Comparison of ENCODE assay signal across 1 cellular context in the genomic region with DNA sequence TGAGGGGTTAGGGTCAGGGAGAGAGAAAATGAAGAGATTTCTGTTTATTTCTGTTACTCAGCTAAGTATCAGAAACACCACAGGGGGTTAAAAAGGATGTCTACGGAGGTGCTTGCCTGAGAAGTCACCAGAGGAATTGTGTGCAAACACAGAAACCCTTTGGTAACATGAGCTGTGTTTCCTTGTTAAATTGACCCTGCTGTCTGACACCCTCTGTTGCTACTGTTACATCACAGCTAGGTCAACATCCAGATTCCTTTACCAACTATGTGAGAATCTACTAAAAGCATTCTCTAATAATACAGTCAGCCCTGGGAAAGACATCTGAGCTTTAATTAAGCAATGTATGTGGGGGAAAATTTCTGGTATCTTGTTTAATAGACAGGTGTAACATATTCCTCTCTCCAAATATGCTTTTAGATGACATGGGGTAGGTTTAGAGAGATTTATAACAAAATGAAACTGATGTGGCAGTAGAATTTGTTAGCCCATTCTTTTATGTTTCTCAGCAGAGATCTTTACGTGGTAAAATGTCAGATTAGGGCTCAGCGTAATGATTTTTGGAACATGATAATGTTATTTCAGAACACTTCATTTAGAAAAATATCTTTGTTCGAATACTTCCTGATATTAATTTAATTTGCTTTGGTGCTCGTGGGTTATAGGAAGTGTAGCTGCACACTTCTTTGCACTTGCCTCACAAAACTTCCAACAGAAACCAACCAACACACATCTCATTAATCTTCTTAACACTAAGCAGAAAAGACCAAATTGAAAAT.
A peak's percentile ranks its signal among the peaks of the same experiment; 100 is the strongest.
TF ChIP-seq lines count a peak whose summit lies in the region.

No MANE protein-coding gene starts in this region.

TF ChIP-seq in HepG2, 621 proteins besides CTCF, POLR2A, EP300 and RAD21 (continued from another document and continues in another):
- TF ChIP-seq RFXAP (CRISPR knock-in tag; IDR thresholded peaks at IDR 0.05; ENCODE audit: borderline replicate concordance): 0 out of 2 replicates have a peak, but pooled peaks have one; percentile 23
- TF ChIP-seq POGZ (CRISPR knock-in tag; IDR thresholded peaks at IDR 0.05): peak; percentile 97
- TF ChIP-seq, protein P1, sequence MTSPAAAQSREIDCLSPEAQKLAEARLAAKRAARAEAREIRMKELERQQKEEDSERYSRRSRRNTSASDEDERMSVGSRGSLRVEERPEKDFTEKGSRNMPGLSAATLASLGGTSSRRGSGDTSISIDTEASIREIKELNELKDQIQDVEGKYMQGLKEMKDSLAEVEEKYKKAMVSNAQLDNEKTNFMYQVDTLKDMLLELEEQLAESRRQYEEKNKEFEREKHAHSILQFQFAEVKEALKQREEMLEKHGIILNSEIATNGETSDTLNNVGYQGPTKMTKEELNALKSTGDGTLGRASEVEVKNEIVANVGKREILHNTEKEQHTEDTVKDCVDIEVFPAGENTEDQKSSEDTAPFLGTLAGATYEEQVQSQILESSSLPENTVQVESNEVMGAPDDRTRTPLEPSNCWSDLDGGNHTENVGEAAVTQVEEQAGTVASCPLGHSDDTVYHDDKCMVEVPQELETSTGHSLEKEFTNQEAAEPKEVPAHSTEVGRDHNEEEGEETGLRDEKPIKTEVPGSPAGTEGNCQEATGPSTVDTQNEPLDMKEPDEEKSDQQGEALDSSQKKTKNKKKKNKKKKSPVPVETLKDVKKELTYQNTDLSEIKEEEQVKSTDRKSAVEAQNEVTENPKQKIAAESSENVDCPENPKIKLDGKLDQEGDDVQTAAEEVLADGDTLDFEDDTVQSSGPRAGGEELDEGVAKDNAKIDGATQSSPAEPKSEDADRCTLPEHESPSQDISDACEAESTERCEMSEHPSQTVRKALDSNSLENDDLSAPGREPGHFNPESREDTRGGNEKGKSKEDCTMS (CRISPR knock-in tag; conservative IDR thresholded peaks at IDR 0.05): no peak
- TF ChIP-seq ZNF414 (CRISPR knock-in tag; IDR thresholded peaks at IDR 0.05): peak; percentile 60; the same call in 1 of the 2 replicates
- TF ChIP-seq, protein P2, sequence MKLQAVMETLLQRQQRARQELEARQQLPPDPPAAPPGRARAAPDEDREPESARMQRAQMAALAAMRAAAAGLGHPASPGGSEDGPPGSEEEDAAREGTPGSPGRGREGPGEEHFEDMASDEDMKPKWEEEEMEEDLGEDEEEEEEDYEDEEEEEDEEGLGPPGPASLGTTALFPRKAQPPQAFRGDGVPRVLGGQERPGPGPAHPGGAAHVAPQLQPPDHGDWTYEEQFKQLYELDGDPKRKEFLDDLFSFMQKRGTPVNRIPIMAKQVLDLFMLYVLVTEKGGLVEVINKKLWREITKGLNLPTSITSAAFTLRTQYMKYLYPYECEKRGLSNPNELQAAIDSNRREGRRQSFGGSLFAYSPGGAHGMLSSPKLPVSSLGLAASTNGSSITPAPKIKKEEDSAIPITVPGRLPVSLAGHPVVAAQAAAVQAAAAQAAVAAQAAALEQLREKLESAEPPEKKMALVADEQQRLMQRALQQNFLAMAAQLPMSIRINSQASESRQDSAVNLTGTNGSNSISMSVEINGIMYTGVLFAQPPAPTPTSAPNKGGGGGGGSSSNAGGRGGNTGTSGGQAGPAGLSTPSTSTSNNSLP (IDR thresholded peaks at IDR 0.05; ENCODE audit: low read depth, low read length): peak; percentile 83
- no peak for TF ChIP-seq ZNF703 (CRISPR knock-in tag; IDR thresholded peaks at IDR 0.05; ENCODE audit: borderline replicate concordance)
- no peak for TF ChIP-seq ZNF598 (CRISPR knock-in tag; IDR thresholded peaks at IDR 0.05; ENCODE audit: borderline replicate concordance)
- TF ChIP-seq MED8 (CRISPR knock-in tag; IDR thresholded peaks at IDR 0.05; ENCODE audit: insufficient replicate concordance): peak; percentile 57
- TF ChIP-seq ASH2L (IDR thresholded peaks at IDR 0.05; ENCODE audit: insufficient read length, low read depth, low read length): peak; percentile 75
- TF ChIP-seq ARNT2 (CRISPR knock-in tag; IDR thresholded peaks at IDR 0.05; ENCODE audit: low read depth): peak; percentile 77; the same call in 1 of the 2 replicates
- TF ChIP-seq ARID5B (CRISPR knock-in tag; IDR thresholded peaks at IDR 0.05): peak; percentile 100
- TF ChIP-seq NCOA5 (CRISPR knock-in tag; IDR thresholded peaks at IDR 0.05): no peak
- TF ChIP-seq, protein P3, sequence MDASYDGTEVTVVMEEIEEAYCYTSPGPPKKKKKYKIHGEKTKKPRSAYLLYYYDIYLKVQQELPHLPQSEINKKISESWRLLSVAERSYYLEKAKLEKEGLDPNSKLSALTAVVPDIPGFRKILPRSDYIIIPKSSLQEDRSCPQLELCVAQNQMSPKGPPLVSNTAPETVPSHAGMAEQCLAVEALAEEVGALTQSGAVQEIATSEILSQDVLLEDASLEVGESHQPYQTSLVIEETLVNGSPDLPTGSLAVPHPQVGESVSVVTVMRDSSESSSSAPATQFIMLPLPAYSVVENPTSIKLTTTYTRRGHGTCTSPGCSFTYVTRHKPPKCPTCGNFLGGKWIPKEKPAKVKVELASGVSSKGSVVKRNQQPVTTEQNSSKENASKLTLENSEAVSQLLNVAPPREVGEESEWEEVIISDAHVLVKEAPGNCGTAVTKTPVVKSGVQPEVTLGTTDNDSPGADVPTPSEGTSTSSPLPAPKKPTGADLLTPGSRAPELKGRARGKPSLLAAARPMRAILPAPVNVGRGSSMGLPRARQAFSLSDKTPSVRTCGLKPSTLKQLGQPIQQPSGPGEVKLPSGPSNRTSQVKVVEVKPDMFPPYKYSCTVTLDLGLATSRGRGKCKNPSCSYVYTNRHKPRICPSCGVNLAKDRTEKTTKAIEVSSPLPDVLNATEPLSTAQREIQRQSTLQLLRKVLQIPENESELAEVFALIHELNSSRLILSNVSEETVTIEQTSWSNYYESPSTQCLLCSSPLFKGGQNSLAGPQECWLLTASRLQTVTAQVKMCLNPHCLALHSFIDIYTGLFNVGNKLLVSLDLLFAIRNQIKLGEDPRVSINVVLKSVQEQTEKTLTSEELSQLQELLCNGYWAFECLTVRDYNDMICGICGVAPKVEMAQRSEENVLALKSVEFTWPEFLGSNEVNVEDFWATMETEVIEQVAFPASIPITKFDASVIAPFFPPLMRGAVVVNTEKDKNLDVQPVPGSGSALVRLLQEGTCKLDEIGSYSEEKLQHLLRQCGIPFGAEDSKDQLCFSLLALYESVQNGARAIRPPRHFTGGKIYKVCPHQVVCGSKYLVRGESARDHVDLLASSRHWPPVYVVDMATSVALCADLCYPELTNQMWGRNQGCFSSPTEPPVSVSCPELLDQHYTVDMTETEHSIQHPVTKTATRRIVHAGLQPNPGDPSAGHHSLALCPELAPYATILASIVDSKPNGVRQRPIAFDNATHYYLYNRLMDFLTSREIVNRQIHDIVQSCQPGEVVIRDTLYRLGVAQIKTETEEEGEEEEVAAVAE (CRISPR knock-in tag; IDR thresholded peaks at IDR 0.05; ENCODE audit: borderline replicate concordance): peak; percentile 79; the same call in 1 of the 2 replicates
- TF ChIP-seq HMG20B (CRISPR knock-in tag; conservative IDR thresholded peaks at IDR 0.05): peak; percentile 90
- TF ChIP-seq, protein P4, sequence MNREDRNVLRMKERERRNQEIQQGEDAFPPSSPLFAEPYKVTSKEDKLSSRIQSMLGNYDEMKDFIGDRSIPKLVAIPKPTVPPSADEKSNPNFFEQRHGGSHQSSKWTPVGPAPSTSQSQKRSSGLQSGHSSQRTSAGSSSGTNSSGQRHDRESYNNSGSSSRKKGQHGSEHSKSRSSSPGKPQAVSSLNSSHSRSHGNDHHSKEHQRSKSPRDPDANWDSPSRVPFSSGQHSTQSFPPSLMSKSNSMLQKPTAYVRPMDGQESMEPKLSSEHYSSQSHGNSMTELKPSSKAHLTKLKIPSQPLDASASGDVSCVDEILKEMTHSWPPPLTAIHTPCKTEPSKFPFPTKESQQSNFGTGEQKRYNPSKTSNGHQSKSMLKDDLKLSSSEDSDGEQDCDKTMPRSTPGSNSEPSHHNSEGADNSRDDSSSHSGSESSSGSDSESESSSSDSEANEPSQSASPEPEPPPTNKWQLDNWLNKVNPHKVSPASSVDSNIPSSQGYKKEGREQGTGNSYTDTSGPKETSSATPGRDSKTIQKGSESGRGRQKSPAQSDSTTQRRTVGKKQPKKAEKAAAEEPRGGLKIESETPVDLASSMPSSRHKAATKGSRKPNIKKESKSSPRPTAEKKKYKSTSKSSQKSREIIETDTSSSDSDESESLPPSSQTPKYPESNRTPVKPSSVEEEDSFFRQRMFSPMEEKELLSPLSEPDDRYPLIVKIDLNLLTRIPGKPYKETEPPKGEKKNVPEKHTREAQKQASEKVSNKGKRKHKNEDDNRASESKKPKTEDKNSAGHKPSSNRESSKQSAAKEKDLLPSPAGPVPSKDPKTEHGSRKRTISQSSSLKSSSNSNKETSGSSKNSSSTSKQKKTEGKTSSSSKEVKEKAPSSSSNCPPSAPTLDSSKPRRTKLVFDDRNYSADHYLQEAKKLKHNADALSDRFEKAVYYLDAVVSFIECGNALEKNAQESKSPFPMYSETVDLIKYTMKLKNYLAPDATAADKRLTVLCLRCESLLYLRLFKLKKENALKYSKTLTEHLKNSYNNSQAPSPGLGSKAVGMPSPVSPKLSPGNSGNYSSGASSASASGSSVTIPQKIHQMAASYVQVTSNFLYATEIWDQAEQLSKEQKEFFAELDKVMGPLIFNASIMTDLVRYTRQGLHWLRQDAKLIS (CRISPR knock-in tag; IDR thresholded peaks at IDR 0.05): 0 out of 2 replicates have a peak, but pooled peaks have one; percentile 68
- peak; percentile 87; the same call in 1 of the 2 replicates for TF ChIP-seq TEF (CRISPR knock-in tag; IDR thresholded peaks at IDR 0.05)
- peak; percentile 92 for TF ChIP-seq ZNF644 (CRISPR knock-in tag; IDR thresholded peaks at IDR 0.05; ENCODE audit: low read depth)
- peak; percentile 90; the same call in 1 of the 2 replicates for TF ChIP-seq MED13 (CRISPR knock-in tag; IDR thresholded peaks at IDR 0.05)
- TF ChIP-seq STAT5B (CRISPR knock-in tag; IDR thresholded peaks at IDR 0.05): peak; percentile 87; the same call in 1 of the 2 replicates
- TF ChIP-seq, protein P5, sequence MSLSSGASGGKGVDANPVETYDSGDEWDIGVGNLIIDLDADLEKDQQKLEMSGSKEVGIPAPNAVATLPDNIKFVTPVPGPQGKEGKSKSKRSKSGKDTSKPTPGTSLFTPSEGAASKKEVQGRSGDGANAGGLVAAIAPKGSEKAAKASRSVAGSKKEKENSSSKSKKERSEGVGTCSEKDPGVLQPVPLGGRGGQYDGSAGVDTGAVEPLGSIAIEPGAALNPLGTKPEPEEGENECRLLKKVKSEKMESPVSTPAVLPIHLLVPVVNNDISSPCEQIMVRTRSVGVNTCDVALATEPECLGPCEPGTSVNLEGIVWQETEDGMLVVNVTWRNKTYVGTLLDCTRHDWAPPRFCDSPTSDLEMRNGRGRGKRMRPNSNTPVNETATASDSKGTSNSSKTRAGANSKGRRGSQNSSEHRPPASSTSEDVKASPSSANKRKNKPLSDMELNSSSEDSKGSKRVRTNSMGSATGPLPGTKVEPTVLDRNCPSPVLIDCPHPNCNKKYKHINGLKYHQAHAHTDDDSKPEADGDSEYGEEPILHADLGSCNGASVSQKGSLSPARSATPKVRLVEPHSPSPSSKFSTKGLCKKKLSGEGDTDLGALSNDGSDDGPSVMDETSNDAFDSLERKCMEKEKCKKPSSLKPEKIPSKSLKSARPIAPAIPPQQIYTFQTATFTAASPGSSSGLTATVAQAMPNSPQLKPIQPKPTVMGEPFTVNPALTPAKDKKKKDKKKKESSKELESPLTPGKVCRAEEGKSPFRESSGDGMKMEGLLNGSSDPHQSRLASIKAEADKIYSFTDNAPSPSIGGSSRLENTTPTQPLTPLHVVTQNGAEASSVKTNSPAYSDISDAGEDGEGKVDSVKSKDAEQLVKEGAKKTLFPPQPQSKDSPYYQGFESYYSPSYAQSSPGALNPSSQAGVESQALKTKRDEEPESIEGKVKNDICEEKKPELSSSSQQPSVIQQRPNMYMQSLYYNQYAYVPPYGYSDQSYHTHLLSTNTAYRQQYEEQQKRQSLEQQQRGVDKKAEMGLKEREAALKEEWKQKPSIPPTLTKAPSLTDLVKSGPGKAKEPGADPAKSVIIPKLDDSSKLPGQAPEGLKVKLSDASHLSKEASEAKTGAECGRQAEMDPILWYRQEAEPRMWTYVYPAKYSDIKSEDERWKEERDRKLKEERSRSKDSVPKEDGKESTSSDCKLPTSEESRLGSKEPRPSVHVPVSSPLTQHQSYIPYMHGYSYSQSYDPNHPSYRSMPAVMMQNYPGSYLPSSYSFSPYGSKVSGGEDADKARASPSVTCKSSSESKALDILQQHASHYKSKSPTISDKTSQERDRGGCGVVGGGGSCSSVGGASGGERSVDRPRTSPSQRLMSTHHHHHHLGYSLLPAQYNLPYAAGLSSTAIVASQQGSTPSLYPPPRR (CRISPR knock-in tag; IDR thresholded peaks at IDR 0.05; ENCODE audit: borderline replicate concordance): peak; percentile 93
- TF ChIP-seq CBX5 (CRISPR knock-in tag; IDR thresholded peaks at IDR 0.05; ENCODE audit: borderline replicate concordance): peak; percentile 79; the same call in 1 of the 2 replicates
- TF ChIP-seq ZNF33A (CRISPR knock-in tag; IDR thresholded peaks at IDR 0.05; ENCODE audit: borderline replicate concordance): no peak
- peak; percentile 69; the same call in 1 of the 2 replicates for TF ChIP-seq ZNF230 (CRISPR knock-in tag; IDR thresholded peaks at IDR 0.05)
